Comparison of ENCODE assay signal across 16 cellular contexts in the genomic region with DNA sequence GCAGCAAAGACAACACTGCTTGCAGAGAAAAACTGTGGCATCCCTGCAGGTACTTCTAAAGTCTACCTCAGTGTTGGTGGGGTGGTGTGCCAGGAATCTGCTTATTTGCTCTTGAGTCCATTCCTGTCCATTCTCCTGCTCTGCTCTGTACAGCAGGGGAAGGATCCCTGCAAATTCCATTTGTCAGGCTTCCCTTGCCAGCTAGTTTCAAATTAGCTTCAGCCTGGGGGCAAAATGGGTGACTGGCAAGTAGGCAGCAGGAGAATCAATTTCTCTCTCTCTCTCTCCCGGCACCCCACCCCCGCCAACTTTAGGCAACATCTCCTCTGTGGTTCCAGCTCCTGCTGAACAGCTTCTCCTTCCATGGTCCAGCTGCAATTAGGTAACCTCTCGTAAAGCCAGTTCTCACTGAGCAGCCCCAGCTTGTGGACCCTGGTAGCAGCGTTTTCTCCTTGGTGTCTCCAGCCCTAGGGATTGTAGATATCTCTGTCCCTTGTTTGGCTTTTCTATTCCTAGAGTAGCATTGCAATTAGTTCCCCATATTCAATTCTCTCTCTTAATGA.
"Had no signal": no experiment of that assay in that cellular context is flagged by ENCODE, and none has a peak within 500 bp of the region (broad histone marks: within the 10 kb centered on the region; RNA-seq: fewer than 3 reads in every experiment).

No MANE protein-coding gene starts in this region.

- ATAC-seq: activated T-cell treated with anti-CD3 and anti-CD28 coated beads, Interleukin-2, amount 50 U/mL, for 72 hours; gastrocnemius medialis; left ventricle myocardium superior had no signal

- H3K36me3 ChIP-seq: brain microvascular endothelial cell, gastrocnemius medialis had no signal

- H3K27me3 Mint-ChIP-seq: activated CD4-positive, alpha-beta memory T cell treated with anti-CD3 and anti-CD28 coated beads for 36 hours; activated naive CD8-positive, alpha-beta T cell treated with anti-CD3 and anti-CD28 coated beads for 36 hours; naive B cell; stimulated activated naive CD8-positive, alpha-beta T cell treated with anti-CD3 and anti-CD28 coated beads, Interleukin-15, Interleukin-2, amounts not matched to agents 100 ng/mL and 50 ng/mL, for 24 hours had no signal

- H3K27ac Mint-ChIP-seq: activated CD4-positive, alpha-beta memory T cell treated with anti-CD3 and anti-CD28 coated beads for 36 hours; activated naive CD8-positive, alpha-beta T cell treated with anti-CD3 and anti-CD28 coated beads for 36 hours; activated T-cell treated with anti-CD3 and anti-CD28 coated beads, Interleukin-2, amount 50 U/mL, for 72 hours; naive B cell; stimulated activated naive CD8-positive, alpha-beta T cell treated with anti-CD3 and anti-CD28 coated beads, Interleukin-15, Interleukin-2, amounts not matched to agents 100 ng/mL and 50 ng/mL, for 24 hours had no signal

- H3K27me3 ChIP-seq: brain microvascular endothelial cell, gastrocnemius medialis had no signal

- H3K36me3 Mint-ChIP-seq: activated CD4-positive, alpha-beta memory T cell treated with anti-CD3 and anti-CD28 coated beads for 36 hours; activated naive CD8-positive, alpha-beta T cell treated with anti-CD3 and anti-CD28 coated beads for 36 hours; naive B cell had no signal

- H3K27ac ChIP-seq: brain microvascular endothelial cell, gastrocnemius medialis, parathyroid adenoma had no signal

- DNase-seq: activated CD4-positive, alpha-beta memory T cell treated with anti-CD3 and anti-CD28 coated beads for 36 hours; activated CD4-positive, CD25-positive, alpha-beta regulatory T cell treated with anti-CD3 and anti-CD28 coated beads, Interleukin-2, amount 50 U/mL, for 72 hours; activated gamma-delta T cell treated with Interleukin-2 at 50 U/mL for 16 hours; activated naive CD8-positive, alpha-beta T cell treated with anti-CD3 and anti-CD28 coated beads for 36 hours; activated T-cell treated with anti-CD3 and anti-CD28 coated beads, Interleukin-2, amount 50 U/mL, for 72 hours; brain microvascular endothelial cell; effector memory CD4-positive, alpha-beta T cell; gastrocnemius medialis; kidney; left ventricle myocardium superior; midbrain; naive B cell; retina; stimulated activated CD4-positive, alpha-beta T cell treated with anti-CD3 and anti-CD28 coated beads, Interleukin-4, amount 100 ng/mL, for 1 hour had no signal

- H3K4me3 Mint-ChIP-seq: activated CD4-positive, alpha-beta memory T cell treated with anti-CD3 and anti-CD28 coated beads for 36 hours; activated naive CD8-positive, alpha-beta T cell treated with anti-CD3 and anti-CD28 coated beads for 36 hours; activated T-cell treated with anti-CD3 and anti-CD28 coated beads, Interleukin-2, amount 50 U/mL, for 72 hours; stimulated activated naive CD8-positive, alpha-beta T cell treated with anti-CD3 and anti-CD28 coated beads, Interleukin-15, Interleukin-2, amounts not matched to agents 100 ng/mL and 50 ng/mL, for 24 hours had no signal

- H3K4me3 ChIP-seq: gastrocnemius medialis had no signal

- H3K79me2 ChIP-seq: parathyroid adenoma had no signal

- H3K9ac ChIP-seq: parathyroid adenoma had no signal

- H3K9me3 ChIP-seq: gastrocnemius medialis had no signal

- H2AFZ ChIP-seq: parathyroid adenoma had no signal

- H3K9me3 Mint-ChIP-seq: activated CD4-positive, alpha-beta memory T cell treated with anti-CD3 and anti-CD28 coated beads for 36 hours; activated naive CD8-positive, alpha-beta T cell treated with anti-CD3 and anti-CD28 coated beads for 36 hours; activated T-cell treated with anti-CD3 and anti-CD28 coated beads, Interleukin-2, amount 50 U/mL, for 72 hours; stimulated activated naive CD8-positive, alpha-beta T cell treated with anti-CD3 and anti-CD28 coated beads, Interleukin-15, Interleukin-2, amounts not matched to agents 100 ng/mL and 50 ng/mL, for 24 hours had no signal
